In genomic region chr10:126043389-126043788, GRCh38 we compare ENCODE assay signal across 25 cellular contexts.
"Had no signal": no experiment of that assay in that cellular context is flagged by ENCODE, and none has a peak within 500 bp of the region (broad histone marks: within the 10 kb centered on the region; RNA-seq: fewer than 3 reads in every experiment).

No MANE protein-coding gene starts in this region.

- H3K9me3 ChIP-seq: esophagus squamous epithelium, heart right ventricle, left lung, lower lobe of right lung, psoas muscle, spleen, upper lobe of left lung, vagina had no signal

- H3K4me3 Mint-ChIP-seq: activated CD4-positive, alpha-beta T cell treated with anti-CD3 and anti-CD28 coated beads for 36 hours; activated CD8-positive, alpha-beta memory T cell treated with anti-CD3 and anti-CD28 coated beads, Interleukin-2, amount 10 ng/mL, durations not matched to agents 7 days and 5 days; activated CD8-positive, alpha-beta T cell treated with anti-CD3 and anti-CD28 coated beads, Interleukin-2, amount 10 ng/mL, durations not matched to agents 7 days and 5 days; activated naive CD8-positive, alpha-beta T cell; central memory CD8-positive, alpha-beta T cell; stimulated activated naive CD8-positive, alpha-beta T cell treated with anti-CD3 and anti-CD28 coated beads, Interleukin-15, Interleukin-2, amounts not matched to agents 100 ng/mL and 50 ng/mL, for 24 hours; T-cell; T-helper 2 cell treated with Interferon-gamma antibody and Interleukin-4, amounts not matched to agents 5 μg/mL and 100 μg/mL, for 36 hours had no signal

- DNase-seq: activated CD4-positive, alpha-beta T cell treated with anti-CD3 and anti-CD28 coated beads for 36 hours; activated CD8-positive, alpha-beta memory T cell treated with anti-CD3 and anti-CD28 coated beads, Interleukin-2, amount 10 ng/mL, durations not matched to agents 7 days and 5 days; activated CD8-positive, alpha-beta T cell treated with anti-CD3 and anti-CD28 coated beads, Interleukin-2, amount 10 ng/mL, durations not matched to agents 7 days and 5 days; activated naive CD4-positive, alpha-beta T cell; activated T-cell treated with anti-CD3 and anti-CD28 coated beads, Interleukin-2, amount 50 U/mL, for 48 hours; anterior cingulate cortex; dermis blood vessel endothelial cell; effector CD4-positive, alpha-beta T cell; esophagus squamous epithelium; foreskin melanocyte; heart right ventricle; lower lobe of right lung; mesendoderm; psoas muscle; spleen had no signal

- H3K36me3 ChIP-seq: esophagus squamous epithelium, heart right ventricle, left lung, lower lobe of right lung, spleen, upper lobe of left lung, vagina had no signal

- H2AFZ ChIP-seq: parathyroid adenoma had no signal

- H3K27me3 ChIP-seq: esophagus squamous epithelium, heart right ventricle, left lung, upper lobe of left lung, vagina had no signal

- H3K27me3 Mint-ChIP-seq: activated CD4-positive, alpha-beta T cell treated with anti-CD3 and anti-CD28 coated beads for 36 hours; activated CD8-positive, alpha-beta memory T cell treated with anti-CD3 and anti-CD28 coated beads, Interleukin-2, amount 10 ng/mL, durations not matched to agents 7 days and 5 days; central memory CD8-positive, alpha-beta T cell; T-cell had no signal

- H3K4me3 ChIP-seq: esophagus squamous epithelium, heart right ventricle, left lung, lower lobe of right lung, psoas muscle, spleen, upper lobe of left lung, vagina had no signal

- ATAC-seq: activated CD4-positive, alpha-beta T cell treated with anti-CD3 and anti-CD28 coated beads for 36 hours; activated CD8-positive, alpha-beta memory T cell treated with anti-CD3 and anti-CD28 coated beads, Interleukin-2, amount 10 ng/mL, durations not matched to agents 7 days and 5 days; activated CD8-positive, alpha-beta T cell treated with anti-CD3 and anti-CD28 coated beads, Interleukin-2, amount 10 ng/mL, durations not matched to agents 7 days and 5 days; heart right ventricle; left lung; lower lobe of right lung; psoas muscle had no signal

- H3K36me3 Mint-ChIP-seq: activated CD8-positive, alpha-beta memory T cell treated with anti-CD3 and anti-CD28 coated beads, Interleukin-2, amount 10 ng/mL, durations not matched to agents 7 days and 5 days; T-cell had no signal

- H3K27ac ChIP-seq: epithelial cell of prostate, esophagus squamous epithelium, lower lobe of right lung, parathyroid adenoma, psoas muscle, spleen, vagina had no signal

- H3K9me3 Mint-ChIP-seq: central memory CD8-positive, alpha-beta T cell; stimulated activated naive CD8-positive, alpha-beta T cell treated with anti-CD3 and anti-CD28 coated beads, Interleukin-15, Interleukin-2, amounts not matched to agents 100 ng/mL and 50 ng/mL, for 24 hours; T-cell; T-helper 2 cell treated with Interferon-gamma antibody and Interleukin-4, amounts not matched to agents 5 μg/mL and 100 μg/mL, for 36 hours had no signal

- H3K4me1 ChIP-seq: psoas muscle, vagina had no signal

- H3K79me2 ChIP-seq: parathyroid adenoma had no signal

- H3K4me1 Mint-ChIP-seq: central memory CD8-positive, alpha-beta T cell had no signal

- H3K9ac ChIP-seq: parathyroid adenoma had no signal

- H3K27ac Mint-ChIP-seq: activated CD4-positive, alpha-beta T cell treated with anti-CD3 and anti-CD28 coated beads for 36 hours; activated CD8-positive, alpha-beta memory T cell treated with anti-CD3 and anti-CD28 coated beads, Interleukin-2, amount 10 ng/mL, durations not matched to agents 7 days and 5 days; activated CD8-positive, alpha-beta T cell treated with anti-CD3 and anti-CD28 coated beads, Interleukin-2, amount 10 ng/mL, durations not matched to agents 7 days and 5 days; activated naive CD8-positive, alpha-beta T cell; stimulated activated naive CD8-positive, alpha-beta T cell treated with anti-CD3 and anti-CD28 coated beads, Interleukin-15, Interleukin-2, amounts not matched to agents 100 ng/mL and 50 ng/mL, for 24 hours; T-cell; T-helper 2 cell treated with Interferon-gamma antibody and Interleukin-4, amounts not matched to agents 5 μg/mL and 100 μg/mL, for 36 hours had no signal
